In genomic region chr12:46071335-46071734, GRCh38 we compare ENCODE assay signal across 1 cellular context.
TF ChIP-seq lines count a peak whose summit lies in the region.

No MANE protein-coding gene starts in this region.

TF ChIP-seq in H1, 55 proteins besides CTCF, POLR2A, EP300 and RAD21 (continued from another document):
- no peak for TF ChIP-seq POU5F1 (IDR thresholded peaks at IDR 0.05; ENCODE audit: low read depth, low read length)
